1 cellular context compared by ENCODE assay signal in genomic region chr10:84371944-84372343, GRCh38.
TF ChIP-seq lines count a peak whose summit lies in the region.

No MANE protein-coding gene starts in this region.

TF ChIP-seq in K562, 482 proteins besides CTCF, POLR2A, EP300 and RAD21:
- TF ChIP-seq SREBF2 (CRISPR knock-in tag; IDR thresholded peaks at IDR 0.05), result no peak
TF ChIP-seq in K562: peak in this region for 0.
